In the genomic region with DNA sequence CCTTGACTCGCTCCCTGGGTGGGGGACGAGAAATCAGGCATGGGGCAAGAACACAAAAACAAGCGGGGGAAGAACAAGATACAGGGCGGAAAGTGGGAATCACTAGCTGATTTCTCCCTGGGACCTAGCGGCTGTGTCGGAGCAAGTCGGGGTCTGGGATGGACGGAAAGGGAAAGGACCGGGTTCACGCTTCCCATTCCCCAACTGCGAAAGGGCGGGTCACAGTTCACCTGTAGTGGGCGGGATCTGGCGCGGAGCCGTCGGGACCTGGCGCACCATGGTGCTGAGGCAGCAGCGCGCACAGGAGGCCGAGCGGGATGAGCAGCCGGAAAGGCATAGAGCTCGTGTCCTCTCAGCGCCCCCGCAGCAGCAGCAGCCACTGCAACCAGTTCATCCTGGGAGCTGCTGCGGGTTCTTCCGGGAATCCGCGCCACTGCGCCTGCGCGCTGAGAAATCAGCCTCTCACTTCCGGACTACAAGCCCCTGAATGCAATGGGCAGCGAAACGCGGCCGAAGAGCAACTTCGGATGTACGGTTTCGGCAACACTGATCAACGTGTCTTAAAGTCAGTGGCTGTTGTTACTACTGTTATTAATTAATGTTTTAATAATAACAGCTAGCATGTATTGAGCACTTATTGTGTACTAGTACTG, we compare ENCODE assay signal across 1 cellular context.
TF ChIP-seq lines count a peak whose summit lies in the region.

A gene with protein sequence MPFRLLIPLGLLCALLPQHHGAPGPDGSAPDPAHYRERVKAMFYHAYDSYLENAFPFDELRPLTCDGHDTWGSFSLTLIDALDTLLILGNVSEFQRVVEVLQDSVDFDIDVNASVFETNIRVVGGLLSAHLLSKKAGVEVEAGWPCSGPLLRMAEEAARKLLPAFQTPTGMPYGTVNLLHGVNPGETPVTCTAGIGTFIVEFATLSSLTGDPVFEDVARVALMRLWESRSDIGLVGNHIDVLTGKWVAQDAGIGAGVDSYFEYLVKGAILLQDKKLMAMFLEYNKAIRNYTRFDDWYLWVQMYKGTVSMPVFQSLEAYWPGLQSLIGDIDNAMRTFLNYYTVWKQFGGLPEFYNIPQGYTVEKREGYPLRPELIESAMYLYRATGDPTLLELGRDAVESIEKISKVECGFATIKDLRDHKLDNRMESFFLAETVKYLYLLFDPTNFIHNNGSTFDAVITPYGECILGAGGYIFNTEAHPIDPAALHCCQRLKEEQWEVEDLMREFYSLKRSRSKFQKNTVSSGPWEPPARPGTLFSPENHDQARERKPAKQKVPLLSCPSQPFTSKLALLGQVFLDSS (minus strand): TSS at position 415 of the 653 bp plus-strand sequence. CDS start 78 bp downstream, at position 337.

TF ChIP-seq in K562, 482 proteins besides CTCF, POLR2A, EP300 and RAD21 (continued from another document):
- TF ChIP-seq ZNF253 (CRISPR knock-in tag; conservative IDR thresholded peaks at IDR 0.05), result no peak
- TF ChIP-seq, protein P1, sequence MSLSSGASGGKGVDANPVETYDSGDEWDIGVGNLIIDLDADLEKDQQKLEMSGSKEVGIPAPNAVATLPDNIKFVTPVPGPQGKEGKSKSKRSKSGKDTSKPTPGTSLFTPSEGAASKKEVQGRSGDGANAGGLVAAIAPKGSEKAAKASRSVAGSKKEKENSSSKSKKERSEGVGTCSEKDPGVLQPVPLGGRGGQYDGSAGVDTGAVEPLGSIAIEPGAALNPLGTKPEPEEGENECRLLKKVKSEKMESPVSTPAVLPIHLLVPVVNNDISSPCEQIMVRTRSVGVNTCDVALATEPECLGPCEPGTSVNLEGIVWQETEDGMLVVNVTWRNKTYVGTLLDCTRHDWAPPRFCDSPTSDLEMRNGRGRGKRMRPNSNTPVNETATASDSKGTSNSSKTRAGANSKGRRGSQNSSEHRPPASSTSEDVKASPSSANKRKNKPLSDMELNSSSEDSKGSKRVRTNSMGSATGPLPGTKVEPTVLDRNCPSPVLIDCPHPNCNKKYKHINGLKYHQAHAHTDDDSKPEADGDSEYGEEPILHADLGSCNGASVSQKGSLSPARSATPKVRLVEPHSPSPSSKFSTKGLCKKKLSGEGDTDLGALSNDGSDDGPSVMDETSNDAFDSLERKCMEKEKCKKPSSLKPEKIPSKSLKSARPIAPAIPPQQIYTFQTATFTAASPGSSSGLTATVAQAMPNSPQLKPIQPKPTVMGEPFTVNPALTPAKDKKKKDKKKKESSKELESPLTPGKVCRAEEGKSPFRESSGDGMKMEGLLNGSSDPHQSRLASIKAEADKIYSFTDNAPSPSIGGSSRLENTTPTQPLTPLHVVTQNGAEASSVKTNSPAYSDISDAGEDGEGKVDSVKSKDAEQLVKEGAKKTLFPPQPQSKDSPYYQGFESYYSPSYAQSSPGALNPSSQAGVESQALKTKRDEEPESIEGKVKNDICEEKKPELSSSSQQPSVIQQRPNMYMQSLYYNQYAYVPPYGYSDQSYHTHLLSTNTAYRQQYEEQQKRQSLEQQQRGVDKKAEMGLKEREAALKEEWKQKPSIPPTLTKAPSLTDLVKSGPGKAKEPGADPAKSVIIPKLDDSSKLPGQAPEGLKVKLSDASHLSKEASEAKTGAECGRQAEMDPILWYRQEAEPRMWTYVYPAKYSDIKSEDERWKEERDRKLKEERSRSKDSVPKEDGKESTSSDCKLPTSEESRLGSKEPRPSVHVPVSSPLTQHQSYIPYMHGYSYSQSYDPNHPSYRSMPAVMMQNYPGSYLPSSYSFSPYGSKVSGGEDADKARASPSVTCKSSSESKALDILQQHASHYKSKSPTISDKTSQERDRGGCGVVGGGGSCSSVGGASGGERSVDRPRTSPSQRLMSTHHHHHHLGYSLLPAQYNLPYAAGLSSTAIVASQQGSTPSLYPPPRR (CRISPR knock-in tag; IDR thresholded peaks at IDR 0.05; ENCODE audit: borderline replicate concordance), result no peak
- no peak for TF ChIP-seq MEF2D (tag; conservative IDR thresholded peaks at IDR 0.05; ENCODE audit: low read depth)
- TF ChIP-seq BCL6 (CRISPR knock-in tag; IDR thresholded peaks at IDR 0.05), result no peak
- TF ChIP-seq CBFB (CRISPR knock-in tag; IDR thresholded peaks at IDR 0.05), result no peak
- TF ChIP-seq TBP (optimal IDR thresholded peaks at IDR 0.05; ENCODE audit: low read depth, low read length), result no peak
- TF ChIP-seq, protein P2, sequence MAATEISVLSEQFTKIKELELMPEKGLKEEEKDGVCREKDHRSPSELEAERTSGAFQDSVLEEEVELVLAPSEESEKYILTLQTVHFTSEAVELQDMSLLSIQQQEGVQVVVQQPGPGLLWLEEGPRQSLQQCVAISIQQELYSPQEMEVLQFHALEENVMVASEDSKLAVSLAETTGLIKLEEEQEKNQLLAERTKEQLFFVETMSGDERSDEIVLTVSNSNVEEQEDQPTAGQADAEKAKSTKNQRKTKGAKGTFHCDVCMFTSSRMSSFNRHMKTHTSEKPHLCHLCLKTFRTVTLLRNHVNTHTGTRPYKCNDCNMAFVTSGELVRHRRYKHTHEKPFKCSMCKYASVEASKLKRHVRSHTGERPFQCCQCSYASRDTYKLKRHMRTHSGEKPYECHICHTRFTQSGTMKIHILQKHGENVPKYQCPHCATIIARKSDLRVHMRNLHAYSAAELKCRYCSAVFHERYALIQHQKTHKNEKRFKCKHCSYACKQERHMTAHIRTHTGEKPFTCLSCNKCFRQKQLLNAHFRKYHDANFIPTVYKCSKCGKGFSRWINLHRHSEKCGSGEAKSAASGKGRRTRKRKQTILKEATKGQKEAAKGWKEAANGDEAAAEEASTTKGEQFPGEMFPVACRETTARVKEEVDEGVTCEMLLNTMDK (IDR thresholded peaks at IDR 0.05; ENCODE audit: borderline replicate concordance, insufficient read depth, low read depth, low read length, poor library complexity, severe bottlenecking), result no peak
- no peak for TF ChIP-seq BRD9 (IDR thresholded peaks at IDR 0.05; ENCODE audit: low read depth, partially characterized antibody)
- no peak for TF ChIP-seq HNRNPLL (IDR thresholded peaks at IDR 0.05; ENCODE audit: low read depth, low read length, poor library complexity, severe bottlenecking)
- TF ChIP-seq CREBBP (IDR thresholded peaks at IDR 0.05; ENCODE audit: low read depth, low read length), result no peak
- TF ChIP-seq KLF6 (CRISPR knock-in tag; IDR thresholded peaks at IDR 0.05; ENCODE audit: borderline replicate concordance), result no peak
- TF ChIP-seq ZNF316 (IDR thresholded peaks at IDR 0.05), result peak; percentile 41; the same call in 1 of the 2 replicates
- TF ChIP-seq HEY1 (CRISPR knock-in tag; IDR thresholded peaks at IDR 0.05; ENCODE audit: borderline replicate concordance), result no peak
- TF ChIP-seq, protein P3, sequence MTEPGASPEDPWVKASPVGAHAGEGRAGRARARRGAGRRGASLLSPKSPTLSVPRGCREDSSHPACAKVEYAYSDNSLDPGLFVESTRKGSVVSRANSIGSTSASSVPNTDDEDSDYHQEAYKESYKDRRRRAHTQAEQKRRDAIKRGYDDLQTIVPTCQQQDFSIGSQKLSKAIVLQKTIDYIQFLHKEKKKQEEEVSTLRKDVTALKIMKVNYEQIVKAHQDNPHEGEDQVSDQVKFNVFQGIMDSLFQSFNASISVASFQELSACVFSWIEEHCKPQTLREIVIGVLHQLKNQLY (CRISPR knock-in tag; conservative IDR thresholded peaks at IDR 0.05), result no peak
- TF ChIP-seq, protein P4, sequence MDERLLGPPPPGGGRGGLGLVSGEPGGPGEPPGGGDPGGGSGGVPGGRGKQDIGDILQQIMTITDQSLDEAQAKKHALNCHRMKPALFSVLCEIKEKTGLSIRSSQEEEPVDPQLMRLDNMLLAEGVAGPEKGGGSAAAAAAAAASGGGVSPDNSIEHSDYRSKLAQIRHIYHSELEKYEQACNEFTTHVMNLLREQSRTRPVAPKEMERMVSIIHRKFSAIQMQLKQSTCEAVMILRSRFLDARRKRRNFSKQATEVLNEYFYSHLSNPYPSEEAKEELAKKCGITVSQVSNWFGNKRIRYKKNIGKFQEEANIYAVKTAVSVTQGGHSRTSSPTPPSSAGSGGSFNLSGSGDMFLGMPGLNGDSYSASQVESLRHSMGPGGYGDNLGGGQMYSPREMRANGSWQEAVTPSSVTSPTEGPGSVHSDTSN (CRISPR knock-in tag; IDR thresholded peaks at IDR 0.05; ENCODE audit: low read depth), result no peak
- TF ChIP-seq, protein P4 (tag; conservative IDR thresholded peaks at IDR 0.05; ENCODE audit: low read depth), result no peak
- TF ChIP-seq NEUROD1 (IDR thresholded peaks at IDR 0.05; ENCODE audit: borderline replicate concordance, low read depth, low read length, partially characterized antibody), result no peak
- TF ChIP-seq ZNF239 (CRISPR knock-in tag; IDR thresholded peaks at IDR 0.05), result no peak
- no peak for TF ChIP-seq EZH2 (IDR thresholded peaks at IDR 0.05; ENCODE audit: borderline replicate concordance, low read depth, low read length)
- no peak for TF ChIP-seq BACH1 (tag; IDR thresholded peaks at IDR 0.05)
- TF ChIP-seq SRSF7 (optimal IDR thresholded peaks at IDR 0.05; ENCODE audit: low read depth, low read length), result no peak
- TF ChIP-seq, protein P5, sequence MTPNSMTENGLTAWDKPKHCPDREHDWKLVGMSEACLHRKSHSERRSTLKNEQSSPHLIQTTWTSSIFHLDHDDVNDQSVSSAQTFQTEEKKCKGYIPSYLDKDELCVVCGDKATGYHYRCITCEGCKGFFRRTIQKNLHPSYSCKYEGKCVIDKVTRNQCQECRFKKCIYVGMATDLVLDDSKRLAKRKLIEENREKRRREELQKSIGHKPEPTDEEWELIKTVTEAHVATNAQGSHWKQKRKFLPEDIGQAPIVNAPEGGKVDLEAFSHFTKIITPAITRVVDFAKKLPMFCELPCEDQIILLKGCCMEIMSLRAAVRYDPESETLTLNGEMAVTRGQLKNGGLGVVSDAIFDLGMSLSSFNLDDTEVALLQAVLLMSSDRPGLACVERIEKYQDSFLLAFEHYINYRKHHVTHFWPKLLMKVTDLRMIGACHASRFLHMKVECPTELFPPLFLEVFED (CRISPR knock-in tag; conservative IDR thresholded peaks at IDR 0.05), result no peak
- TF ChIP-seq FOXK1 (CRISPR knock-in tag; IDR thresholded peaks at IDR 0.05; ENCODE audit: borderline replicate concordance), result 0 out of 2 replicates have a peak, but pooled peaks have one; percentile 1
- TF ChIP-seq NBN (IDR thresholded peaks at IDR 0.05; ENCODE audit: low read depth), result no peak
- TF ChIP-seq, protein P6, sequence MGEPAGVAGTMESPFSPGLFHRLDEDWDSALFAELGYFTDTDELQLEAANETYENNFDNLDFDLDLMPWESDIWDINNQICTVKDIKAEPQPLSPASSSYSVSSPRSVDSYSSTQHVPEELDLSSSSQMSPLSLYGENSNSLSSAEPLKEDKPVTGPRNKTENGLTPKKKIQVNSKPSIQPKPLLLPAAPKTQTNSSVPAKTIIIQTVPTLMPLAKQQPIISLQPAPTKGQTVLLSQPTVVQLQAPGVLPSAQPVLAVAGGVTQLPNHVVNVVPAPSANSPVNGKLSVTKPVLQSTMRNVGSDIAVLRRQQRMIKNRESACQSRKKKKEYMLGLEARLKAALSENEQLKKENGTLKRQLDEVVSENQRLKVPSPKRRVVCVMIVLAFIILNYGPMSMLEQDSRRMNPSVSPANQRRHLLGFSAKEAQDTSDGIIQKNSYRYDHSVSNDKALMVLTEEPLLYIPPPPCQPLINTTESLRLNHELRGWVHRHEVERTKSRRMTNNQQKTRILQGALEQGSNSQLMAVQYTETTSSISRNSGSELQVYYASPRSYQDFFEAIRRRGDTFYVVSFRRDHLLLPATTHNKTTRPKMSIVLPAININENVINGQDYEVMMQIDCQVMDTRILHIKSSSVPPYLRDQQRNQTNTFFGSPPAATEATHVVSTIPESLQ (CRISPR knock-in tag; IDR thresholded peaks at IDR 0.05), result no peak
- TF ChIP-seq TGIF2 (CRISPR knock-in tag; IDR thresholded peaks at IDR 0.05), result no peak
- TF ChIP-seq ERF (CRISPR knock-in tag; IDR thresholded peaks at IDR 0.05), result 0 out of 2 replicates have a peak, but pooled peaks have one; percentile 40
- no peak for TF ChIP-seq CEBPB (tag; IDR thresholded peaks at IDR 0.05)
